1 cellular context compared by ENCODE assay signal in the genomic region with DNA sequence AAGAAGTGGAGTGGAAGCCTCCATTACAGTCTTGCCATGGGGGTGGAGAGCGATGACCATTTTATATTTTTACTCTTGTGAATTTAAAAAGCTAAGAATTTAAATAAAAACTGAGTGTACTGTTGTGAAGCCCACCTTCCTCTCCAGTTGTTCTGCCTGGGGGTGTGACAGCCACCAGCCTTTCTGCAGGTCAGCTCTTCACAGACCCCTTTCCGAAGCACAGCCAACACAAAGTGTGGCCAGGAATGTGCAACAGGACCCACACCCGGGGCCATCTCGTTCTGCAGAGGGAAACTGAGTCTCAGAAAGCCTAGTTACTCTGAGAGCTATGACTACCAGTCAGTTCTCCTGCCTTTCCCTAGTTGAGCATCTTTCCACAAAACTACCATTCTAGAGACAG.
TF ChIP-seq lines count a peak whose summit lies in the region.

No MANE protein-coding gene starts in this region.

TF ChIP-seq in IMR-90, 13 proteins besides CTCF, POLR2A, EP300 and RAD21:
- TF ChIP-seq CHD1 (IDR thresholded peaks at IDR 0.05; ENCODE audit: low read depth, low read length) (no peak), NFE2L2 (IDR thresholded peaks at IDR 0.05; ENCODE audit: low read depth, low read length) (no peak), CEBPB (IDR thresholded peaks at IDR 0.05; ENCODE audit: low read depth, low read length) (no peak), RFX5 (IDR thresholded peaks at IDR 0.05; ENCODE audit: low read depth, low read length) (no peak), MAZ (IDR thresholded peaks at IDR 0.05; ENCODE audit: borderline replicate concordance, low read depth, low read length) (no peak), SMC3 (IDR thresholded peaks at IDR 0.05; ENCODE audit: low read depth, low read length) (no peak), MXI1 (IDR thresholded peaks at IDR 0.05; ENCODE audit: borderline replicate concordance, low read depth, low read length) (no peak), MAFK (IDR thresholded peaks at IDR 0.05; ENCODE audit: low read depth, low read length) (no peak), RCOR1 (IDR thresholded peaks at IDR 0.05; ENCODE audit: insufficient replicate concordance, low read length) (no peak), BHLHE40 (IDR thresholded peaks at IDR 0.05; ENCODE audit: low read depth, low read length) (no peak), FOS (IDR thresholded peaks at IDR 0.05; ENCODE audit: low read depth, low read length) (no peak)
- TF ChIP-seq, protein P1, sequence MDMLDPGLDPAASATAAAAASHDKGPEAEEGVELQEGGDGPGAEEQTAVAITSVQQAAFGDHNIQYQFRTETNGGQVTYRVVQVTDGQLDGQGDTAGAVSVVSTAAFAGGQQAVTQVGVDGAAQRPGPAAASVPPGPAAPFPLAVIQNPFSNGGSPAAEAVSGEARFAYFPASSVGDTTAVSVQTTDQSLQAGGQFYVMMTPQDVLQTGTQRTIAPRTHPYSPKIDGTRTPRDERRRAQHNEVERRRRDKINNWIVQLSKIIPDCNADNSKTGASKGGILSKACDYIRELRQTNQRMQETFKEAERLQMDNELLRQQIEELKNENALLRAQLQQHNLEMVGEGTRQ (IDR thresholded peaks at IDR 0.05; ENCODE audit: low read depth, low read length): no peak
- TF ChIP-seq, protein P2, sequence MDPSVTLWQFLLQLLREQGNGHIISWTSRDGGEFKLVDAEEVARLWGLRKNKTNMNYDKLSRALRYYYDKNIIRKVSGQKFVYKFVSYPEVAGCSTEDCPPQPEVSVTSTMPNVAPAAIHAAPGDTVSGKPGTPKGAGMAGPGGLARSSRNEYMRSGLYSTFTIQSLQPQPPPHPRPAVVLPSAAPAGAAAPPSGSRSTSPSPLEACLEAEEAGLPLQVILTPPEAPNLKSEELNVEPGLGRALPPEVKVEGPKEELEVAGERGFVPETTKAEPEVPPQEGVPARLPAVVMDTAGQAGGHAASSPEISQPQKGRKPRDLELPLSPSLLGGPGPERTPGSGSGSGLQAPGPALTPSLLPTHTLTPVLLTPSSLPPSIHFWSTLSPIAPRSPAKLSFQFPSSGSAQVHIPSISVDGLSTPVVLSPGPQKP (IDR thresholded peaks at IDR 0.05; ENCODE audit: borderline replicate concordance, low read depth, low read length): no peak
